ENCODE assay signal across 8 cellular contexts in the genomic region with DNA sequence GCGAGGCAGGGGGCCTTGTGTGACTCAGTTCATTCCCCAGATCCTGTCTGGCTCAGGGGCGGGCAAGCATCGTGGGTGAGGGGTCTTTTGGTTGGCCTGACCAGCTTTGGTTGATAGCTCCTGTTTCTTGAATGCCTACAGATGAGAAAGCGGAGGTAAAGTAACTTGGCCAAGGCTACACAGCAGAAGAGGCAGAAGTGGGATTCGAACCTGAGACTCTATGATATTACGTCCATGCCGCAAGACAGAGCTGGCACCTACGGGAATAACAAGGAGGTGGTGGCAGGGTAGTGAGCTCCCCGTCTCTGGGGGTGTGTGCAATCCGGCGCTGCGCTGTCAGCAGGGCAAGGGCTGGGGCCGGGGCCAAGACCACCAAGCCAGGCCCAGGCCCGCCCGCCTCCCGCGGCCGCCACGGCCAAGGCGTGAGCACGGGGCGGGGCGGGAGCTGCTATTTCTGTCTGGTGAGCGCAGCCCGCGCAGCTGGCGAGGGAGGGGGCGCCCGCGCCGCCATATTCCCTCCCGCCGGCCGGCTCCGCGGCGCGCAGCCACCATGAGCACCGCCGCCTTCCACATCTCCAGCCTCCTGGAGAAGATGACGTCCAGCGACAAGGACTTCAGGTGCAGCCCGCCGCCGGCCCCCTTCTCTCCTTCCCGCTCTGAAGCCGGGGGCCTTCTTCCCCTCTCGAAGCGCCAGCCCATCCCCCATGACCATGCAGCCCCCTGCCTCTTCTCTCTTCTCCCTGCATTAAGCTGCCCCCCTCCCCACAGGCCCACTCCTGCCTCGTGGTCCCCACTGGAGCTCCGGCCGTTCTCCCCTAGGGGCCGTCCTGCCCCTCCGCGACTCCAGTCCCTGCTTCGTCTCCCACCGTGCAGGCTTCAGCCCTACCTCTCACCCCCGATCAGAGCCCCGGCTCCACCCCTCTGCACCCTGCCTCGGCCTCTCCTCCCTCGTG. TPM values are rescaled to one million over a fixed set of nuclear protein-coding genes. Genes with fewer than 3 reads are reported as not detected.
DNase-seq lines count a peak whose midpoint lies in the region; ATAC-seq and TF ChIP-seq lines count a peak whose summit lies in the region.

A gene (plus strand): TSS at position 510 of the 953 bp plus-strand sequence. CDS start 41 bp downstream, at position 551.

- CTCF ChIA-PET in PC-3 (lab: Charles Lee) = interaction anchor here (0.8 to 1.1 kb wide), 2 partner anchors 14 to 90 kb away, joined by 3 to 6 read pairs; no protein-coding TSS in a partner anchor

- H3K36me3 ChIP-seq in PC-3 (ENCODE audit: low read depth, low read length) (no peaks in the 10 kb centered on the region), heart left ventricle (no peaks in the 10 kb centered on the region), ovary (no peaks in the 10 kb centered on the region)

- no peaks in the 10 kb centered on the region for H3K27me3 ChIP-seq in PC-3 (ENCODE audit: low read length)
- H3K27me3 ChIP-seq in heart left ventricle = no peaks in the 10 kb centered on the region
- H3K27me3 ChIP-seq in ovary = no peaks in the 10 kb centered on the region

- peak within 1 kb of the TSS; percentile 91 for H2AFZ ChIP-seq in PC-3 (ENCODE audit: low read length)

- intact Hi-C loops in PC-3 (cut with micrococcal nuclease) = no loop called here
- intact Hi-C loops in heart left ventricle (cut with DNase I) = loop anchor here in 2 of 10 donors (5.0 kb wide), 2 partner anchors 41 to 134 kb away; a partner anchor contains a TSS
- intact Hi-C loops in ovary (cut with DNase I) = no loop called here

- no peaks in the 10 kb centered on the region for H3K9me2 ChIP-seq in PC-3 (replicated peaks; ENCODE audit: low read length)

- peak within 1 kb of the TSS; percentile 82 for H3K4me2 ChIP-seq in PC-3 (ENCODE audit: low read length)

- TF ChIP-seq CTCF in PC-3 (conservative IDR thresholded peaks at IDR 0.05; ENCODE audit: low read depth, low read length) (no peak), heart left ventricle (IDR thresholded peaks at IDR 0.05) (no peak), ovary (IDR thresholded peaks at IDR 0.05) (no peak)

- H3K9me3 ChIP-seq in PC-3 (ENCODE audit: low read length) (no peaks in the 10 kb centered on the region), heart left ventricle (no peaks in the 10 kb centered on the region), ovary (no peaks in the 10 kb centered on the region)

- H3K4me3 ChIP-seq in PC-3 (ENCODE audit: low read length) = peak within 1 kb of the TSS; percentile 65
- H3K4me3 ChIP-seq in heart left ventricle = peak within 1 kb of the TSS; percentile 48 to 86 (median 66)
- peak within 1 kb of the TSS; percentile 68 for H3K4me3 ChIP-seq in ovary

- H3K9ac ChIP-seq in PC-3 (ENCODE audit: low read length) = peak within 1 kb of the TSS; percentile 47

- 6 to 12% (median 7%) methylated on average over 33 to 61 of the region's 61 CpGs for WGBS in heart left ventricle, 4 donors
- 4 to 5% (median 4%) methylated on average over 61 of the region's 61 CpGs for WGBS in ovary, 3 donors

- TF ChIP-seq EP300 in ovary (IDR thresholded peaks at IDR 0.05) = no peak

- peak; percentile 21 to 27 for DNase-seq in NCI-H187 (lab: John Stamatoyannopoulos, UW)
- no peak for DNase-seq in NCI-H187 treated with DMSO at 0.1 percent for 48 hours (lab: John Stamatoyannopoulos, UW)
- no peak for DNase-seq in PC-3
- DNase-seq in amniotic epithelial cell (ENCODE audit: low read depth) = peak; percentile 28
- peak; percentile 73 to 90 (median 81) for DNase-seq in heart left ventricle
- peak; percentile 80 to 88 (median 84) for DNase-seq in ovary

- no peaks in the 10 kb centered on the region for H3F3A ChIP-seq in PC-3 (ENCODE audit: low read length, unreplicated experiment)

- ATAC-seq in PC-3 = peak; percentile 60
- peak; percentile 51 to 89 (median 87) for ATAC-seq in heart left ventricle
- no peak for ATAC-seq in HG03457 (IDR thresholded peaks at IDR 0.05; ENCODE audit: unreplicated experiment)
- ATAC-seq in HG02852 (IDR thresholded peaks at IDR 0.05; ENCODE audit: unreplicated experiment) = no peak

- H4K20me1 ChIP-seq in PC-3 (ENCODE audit: low read length) = no peaks in the 10 kb centered on the region

- peak; percentile 20 to 49 for TF ChIP-seq POLR2A in heart left ventricle (IDR thresholded peaks at IDR 0.05)
- peak; percentile 66 for TF ChIP-seq POLR2A in ovary (IDR thresholded peaks at IDR 0.05)

- POLR2A ChIA-PET in PC-3 (lab: Charles Lee; ENCODE audit: unreplicated experiment) = interaction anchor here (0.5 to 0.6 kb wide), 2 partner anchors 242 to 645 kb away, joined by 3 to 7 read pairs; no protein-coding TSS in a partner anchor

- H3K27ac ChIP-seq in PC-3 (ENCODE audit: low read length) = no peak within 1 kb of the TSS
- peak within 1 kb of the TSS; percentile 50 to 97 (median 89) for H3K27ac ChIP-seq in heart left ventricle
- H3K27ac ChIP-seq in ovary = peak within 1 kb of the TSS; percentile 79 to 94

- no TSS peak for BruUV-seq in PC-3 (replicated peaks; lab: Mats Ljungman, UMichigan)

- no peaks in the 10 kb centered on the region for H3K79me2 ChIP-seq in PC-3 (ENCODE audit: low read length)

- H3K4me1 ChIP-seq in PC-3 (ENCODE audit: insufficient read depth, low read length) (0 out of 2 replicates have a peak, but pooled peaks cover 6% of the 10 kb centered on the region), heart left ventricle (peaks cover 0 to 54% (median 9%) of the 10 kb centered on the region in 12 donors), ovary (ENCODE audit: insufficient read depth) (peaks cover 2% of the 10 kb centered on the region)

RNA-seq across cellular contexts. Expression of the gene that starts here (rescaled TPM):
- total RNA-seq in PC-3 (2014; rRNA removed) (2.4 and 4.8 TPM in 2 replicates), heart left ventricle (10 to 100 TPM; 44.6 to 87.5 (median 68.6) TPM), ovary (10 to 100 TPM; 11.4 to 25.1 (median 17.6) TPM)
- polyA plus RNA-seq in heart left ventricle (10 to 100 TPM; 11.7 to 36.2 TPM), ovary (1 to 10 TPM; 3.5 to 6.3 TPM)

Comparison
In these comparisons a context has a peak if more than half of its experiments do, and no peak if none do; other contexts are left out.
1. DNase-seq: peak in NCI-H187 (2 of 2), amniotic epithelial cell (single experiment), heart left ventricle (5 of 5) and ovary (5 of 5); none in NCI-H187 treated with DMSO at 0.1 percent for 48 hours (single experiment) and PC-3 (single experiment).
2. ATAC-seq: peak in PC-3 (single experiment) and heart left ventricle (4 of 4); none in HG03457 (single experiment) and HG02852 (single experiment).
3. Peak in every context shown above with its lines, with median percentiles within 50 percentile points of each other: H3K4me3 ChIP-seq.